Comparison of ENCODE assay signal across 2 cellular contexts in genomic region chr7:16409777-16410176, GRCh38.
TF ChIP-seq lines count a peak whose summit lies in the region.

No MANE protein-coding gene starts in this region.

TF ChIP-seq in HepG2, 621 proteins besides CTCF, POLR2A, EP300 and RAD21:
- TF ChIP-seq KIAA2018 (CRISPR knock-in tag; IDR thresholded peaks at IDR 0.05; ENCODE audit: borderline replicate concordance), result no peak
- TF ChIP-seq STAG1 (CRISPR knock-in tag; IDR thresholded peaks at IDR 0.05), result 0 out of 2 replicates have a peak, but pooled peaks have one; percentile 9

TF ChIP-seq in K562, 482 proteins besides CTCF, POLR2A, EP300 and RAD21:
- TF ChIP-seq ZNF79 (CRISPR knock-in tag; IDR thresholded peaks at IDR 0.05; ENCODE audit: low read depth) (no peak), E2F3 (CRISPR knock-in tag; IDR thresholded peaks at IDR 0.05) (no peak), CEBPB (tag; IDR thresholded peaks at IDR 0.05) (no peak), HMBOX1 (IDR thresholded peaks at IDR 0.05) (peak; percentile 64), ASH1L (IDR thresholded peaks at IDR 0.05; ENCODE audit: borderline replicate concordance, low read depth, partially characterized antibody) (no peak), SPI1 (IDR thresholded peaks at IDR 0.05; ENCODE audit: borderline replicate concordance, low read depth, low read length) (no peak), RBBP5 (IDR thresholded peaks at IDR 0.05; ENCODE audit: borderline replicate concordance, insufficient read depth, low read length, poor library complexity, severe bottlenecking) (no peak), MAZ (CRISPR knock-in tag; conservative IDR thresholded peaks at IDR 0.05 in 1 of 2, IDR thresholded peaks at IDR 0.05 in 1 of 2) (0 out of 4 replicates have a peak, but pooled peaks of 1 of the 2 experiments have one; percentile 30), NRF1 (conservative IDR thresholded peaks at IDR 0.05 in 1 of 2, IDR thresholded peaks at IDR 0.05 in 1 of 2) (no peak), RBFOX2 (IDR thresholded peaks at IDR 0.05; ENCODE audit: low read depth, low read length) (no peak), FOXJ3 (CRISPR knock-in tag; IDR thresholded peaks at IDR 0.05) (no peak), ZNF717 (CRISPR knock-in tag; IDR thresholded peaks at IDR 0.05) (no peak), ETV1 (tag; conservative IDR thresholded peaks at IDR 0.05; ENCODE audit: low read depth) (no peak)
